In the genomic region with DNA sequence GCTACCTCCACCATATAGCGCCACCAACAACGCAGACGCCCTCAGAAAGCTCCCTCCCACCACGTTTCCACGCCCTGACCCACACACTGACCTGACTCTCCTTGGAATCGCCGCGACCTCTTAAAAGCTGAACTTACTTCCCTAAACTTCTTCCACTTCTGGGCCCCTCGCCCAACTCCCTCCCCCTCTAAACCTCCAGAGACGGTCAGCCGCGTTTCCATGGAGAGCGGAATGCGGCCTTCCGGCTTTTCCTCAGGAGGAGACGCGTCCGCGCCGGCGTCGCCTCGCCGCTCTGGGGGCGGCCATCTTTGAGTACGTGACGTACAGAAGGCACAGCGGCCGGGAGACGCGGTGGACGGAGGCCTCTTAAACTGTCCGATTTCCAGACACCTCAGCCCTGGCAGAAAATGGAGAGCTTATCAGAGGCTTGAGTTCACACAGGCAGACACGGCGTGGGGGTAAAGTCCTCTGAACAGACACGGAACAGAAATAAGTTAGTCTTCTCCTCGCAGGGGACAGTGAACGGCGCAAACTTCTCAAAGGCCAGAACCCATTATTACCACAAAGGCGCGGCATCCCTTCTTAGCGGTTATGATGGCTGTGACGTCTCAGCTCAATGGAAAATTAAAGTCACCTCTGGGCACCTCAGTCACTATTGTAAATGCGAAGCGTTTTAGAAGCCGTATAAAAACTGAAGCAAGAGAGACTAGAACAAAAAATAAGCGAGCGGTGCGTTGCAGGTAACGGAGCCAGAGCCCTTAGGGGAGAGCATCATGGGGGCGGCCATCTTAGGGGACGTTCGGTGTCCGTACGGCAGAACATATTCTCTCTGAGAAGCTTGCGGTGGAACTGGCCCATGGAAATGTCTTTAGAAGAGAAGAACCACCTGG, we compare ENCODE assay signal across 8 cellular contexts. TPM values are rescaled to one million over a fixed set of nuclear protein-coding genes. Genes with fewer than 3 reads are reported as not detected.
DNase-seq lines count a peak whose midpoint lies in the region; ATAC-seq and TF ChIP-seq lines count a peak whose summit lies in the region.

A gene (minus strand): TSS at position 235 of the 890 bp plus-strand sequence. CDS start 1,970 bp downstream, outside the sequence.

- H3K36me3 Mint-ChIP-seq in T-cell: peaks cover 49% of the 10 kb centered on the region

- H3K27ac Mint-ChIP-seq in T-cell: peak within 1 kb of the TSS; percentile 99

- no peak for TF ChIP-seq CTCF in HFF-Myc (IDR thresholded peaks at IDR 0.05; ENCODE audit: low read depth, low read length, missing control alignments)
- no peak for TF ChIP-seq CTCF in cardiac muscle cell (IDR thresholded peaks at IDR 0.05; ENCODE audit: low read depth, low read length)
- no peak for TF ChIP-seq CTCF in parathyroid adenoma (IDR thresholded peaks at IDR 0.05)
- TF ChIP-seq CTCF in tibial artery (IDR thresholded peaks at IDR 0.05): no peak

- H3K27ac ChIP-seq in cardiac muscle cell (peak within 1 kb of the TSS; percentile 99), parathyroid adenoma (peak within 1 kb of the TSS; percentile 90), tibial artery (peak within 1 kb of the TSS; percentile 91 to 94)

- peaks cover 8 to 48% (median 30%) of the 10 kb centered on the region in 3 donors for H3K9me3 Mint-ChIP-seq in T-cell

- peak within 1 kb of the TSS; percentile 93 to 98 (median 97) for H3K4me3 Mint-ChIP-seq in T-cell

- H3K36me3 ChIP-seq in adipocyte (ENCODE audit: control insufficient read depth, insufficient read depth, low read length, severe bottlenecking) (peaks cover 31% of the 10 kb centered on the region), cardiac muscle cell (peaks cover 19% of the 10 kb centered on the region), parathyroid adenoma (ENCODE audit: control insufficient read depth, insufficient read depth, low read length) (no peaks in the 10 kb centered on the region), tibial artery (peaks cover 22 to 33% (median 30%) of the 10 kb centered on the region in 3 donors)

- no peaks in the 10 kb centered on the region for H3K27me3 ChIP-seq in adipocyte (replicated peaks; ENCODE audit: control insufficient read depth, insufficient read depth, low read length)
- H3K27me3 ChIP-seq in cardiac muscle cell: no peaks in the 10 kb centered on the region
- H3K27me3 ChIP-seq in parathyroid adenoma (ENCODE audit: control insufficient read depth, insufficient read depth, low read length): no peaks in the 10 kb centered on the region
- H3K27me3 ChIP-seq in tibial artery: no peaks in the 10 kb centered on the region

- H3K9me3 ChIP-seq in adipocyte (ENCODE audit: control insufficient read depth, low read length) (peaks cover 28% of the 10 kb centered on the region), cardiac muscle cell (ENCODE audit: low read depth) (no peaks in the 10 kb centered on the region), parathyroid adenoma (ENCODE audit: control insufficient read depth, low read length) (no peaks in the 10 kb centered on the region), tibial artery (peaks cover 0 to 38% (median 12%) of the 10 kb centered on the region in 3 donors)

- peak; percentile 87 to 91 (median 90) for ATAC-seq in T-cell (replicated peaks in 1 of 4)

- no peaks in the 10 kb centered on the region for H3K27me3 Mint-ChIP-seq in T-cell

- H3K4me1 Mint-ChIP-seq in T-cell: peaks cover 22 to 29% (median 27%) of the 10 kb centered on the region in 3 donors

- intact Hi-C loops in tibial artery (cut with DNase I; ENCODE audit: low total_unique reads): no loop called here

- H3K4me1 ChIP-seq in adipocyte (ENCODE audit: control insufficient read depth, insufficient read depth, low read length) (peaks cover 6% of the 10 kb centered on the region), cardiac muscle cell (ENCODE audit: low read depth) (peaks cover 7% of the 10 kb centered on the region), parathyroid adenoma (no peaks in the 10 kb centered on the region), tibial artery (peaks cover 0 to 8% (median 0%) of the 10 kb centered on the region in 4 donors)

- POLR2A ChIA-PET in T-cell (lab: Charles Lee): interaction anchor here in 1 of 2 donors (1.4 to 1.8 kb wide), 3 partner anchors 20 to 141 kb away, joined by 4 to 8 read pairs (median 6); a partner anchor contains a TSS

- H3K4me3 ChIP-seq in HFF-Myc (replicated peaks; ENCODE audit: low read depth, low read length) (peak within 1 kb of the TSS; percentile 51), adipocyte (ENCODE audit: low read length) (peak within 1 kb of the TSS; percentile 91), cardiac muscle cell (peak within 1 kb of the TSS; percentile 54), parathyroid adenoma (ENCODE audit: low read depth, low read length) (peak within 1 kb of the TSS; percentile 97), tibial artery (peak within 1 kb of the TSS; percentile 61 to 76)

- H3K9ac ChIP-seq in adipocyte (ENCODE audit: low read length) (peak within 1 kb of the TSS; percentile 93), parathyroid adenoma (peak within 1 kb of the TSS; percentile 22)

- peak within 1 kb of the TSS; percentile 86 for H2AFZ ChIP-seq in parathyroid adenoma

- CTCF ChIA-PET in T-cell (lab: Charles Lee): interaction anchor here in 1 of 2 donors (1.1 kb wide), 1 partner anchor 41 kb away, joined by 3 read pairs; no protein-coding TSS in a partner anchor

- DNase-seq in GM03348 (ENCODE audit: low spot score) (peak; percentile 95), HFF-Myc (ENCODE audit: extremely low read depth, low read depth) (peak; percentile 63), NCI-H1092 treated with DMSO at 0.1 percent for 48 hours (lab: John Stamatoyannopoulos, UW) (peak; percentile 85), T-cell (peak; percentile 63 to 87 (median 79)), adipocyte (ENCODE audit: low read depth) (peak; percentile 95), cardiac muscle cell (ENCODE audit: low read depth in 1 of 2, low spot score in 1 of 2) (peak; percentile 96 to 98), tibial artery (peak; percentile 94 to 98)

- H3K79me2 ChIP-seq in parathyroid adenoma: peaks cover 3% of the 10 kb centered on the region

- peak within 1 kb of the TSS; percentile 99 for H3K4me2 ChIP-seq in parathyroid adenoma (ENCODE audit: low read length)

RNA-seq across cellular contexts. Expression of the gene that starts here (rescaled TPM):
- 10 to 100 TPM; 12.9 to 22.1 (median 17.3) TPM for total RNA-seq in T-cell
- total RNA-seq in cardiac muscle cell: 13.9 and 16.0 TPM in 2 replicates
- polyA plus RNA-seq in cardiac muscle cell: 9.7 and 11.9 TPM in 2 replicates

Comparison
In these comparisons a context has a peak if more than half of its experiments do, and no peak if none do; other contexts are left out.
1. Peak in every context shown above with its lines: DNase-seq, ATAC-seq, H3K4me3 ChIP-seq and H3K27ac ChIP-seq.